Comparison of ENCODE assay signal across 7 cellular contexts in the genomic region with DNA sequence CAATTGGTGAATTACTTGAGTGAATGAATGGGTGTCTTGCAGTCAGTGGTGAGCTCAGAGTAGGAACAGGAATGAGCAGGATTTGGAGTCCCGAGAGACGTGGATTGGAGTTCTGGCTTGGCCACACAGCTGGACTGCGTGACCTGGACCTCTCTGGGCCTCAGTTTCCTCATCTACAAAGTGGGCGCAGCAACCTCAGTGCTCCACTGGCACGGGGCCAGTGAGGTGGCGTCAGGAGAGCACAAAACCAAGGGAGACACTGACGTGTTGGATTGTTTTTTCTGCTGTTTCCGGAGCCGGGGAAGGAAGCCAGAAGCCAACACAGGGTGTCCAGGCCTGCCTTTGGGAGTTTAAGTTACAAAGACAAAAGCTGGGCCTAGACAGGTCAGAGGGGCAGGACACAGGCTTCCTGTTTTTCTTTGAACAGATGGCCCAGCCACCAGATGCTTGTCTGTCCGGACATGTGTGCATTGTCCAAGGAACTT. TPM values are rescaled to one million over a fixed set of nuclear protein-coding genes. Genes with fewer than 3 reads are reported as not detected.
DNase-seq lines count a peak whose midpoint lies in the region; ATAC-seq and TF ChIP-seq lines count a peak whose summit lies in the region.

No MANE protein-coding gene starts in this region.

- ATAC-seq in lung (ENCODE audit: insufficient read depth, low FRiP score) (no peak), HG03521 (IDR thresholded peaks at IDR 0.05; ENCODE audit: unreplicated experiment) (no peak), HG03039 (IDR thresholded peaks at IDR 0.05; ENCODE audit: unreplicated experiment) (no peak)

- intact Hi-C loops in dorsolateral prefrontal cortex (cut with DNase I): no loop called here

- H3K4me3 ChIP-seq in dorsolateral prefrontal cortex (no peak overlapping the region), lung (no peak overlapping the region)

- H3K36me3 ChIP-seq in lung (ENCODE audit: control insufficient read depth in 2 of 2, insufficient read depth in 2 of 2, low read length in 2 of 2): no peaks in the 10 kb centered on the region

- H3K27ac ChIP-seq in dorsolateral prefrontal cortex: peak overlapping the region in 35 of 59 donors; percentile 4 to 80 (median 61)
- peak overlapping the region; percentile 28 to 40 for H3K27ac ChIP-seq in lung (ENCODE audit: low read depth in 1 of 2, low read length in 1 of 2)

- WGBS in lung, 2 donors: 30 to 32% methylated on average over 10 of the region's 10 CpGs

- H3K9me3 ChIP-seq in lung (ENCODE audit: control insufficient read depth in 2 of 2, insufficient read depth in 1 of 2, low read length in 1 of 2): no peaks in the 10 kb centered on the region

- peaks cover 0 to 21% of the 10 kb centered on the region in 2 donors for H3K4me1 ChIP-seq in lung (ENCODE audit: control insufficient read depth in 2 of 2, insufficient read depth in 2 of 2, low read length in 2 of 2)

- DNase-seq in NCI-H2196 treated with DMSO at 0.1 percent for 48 hours (lab: John Stamatoyannopoulos, UW; ENCODE audit: unreplicated experiment) (peak; percentile 33), dorsolateral prefrontal cortex (no peak), lung (ENCODE audit: low spot score) (peak; percentile 60), ureter (ENCODE audit: low spot score) (peak; percentile 66), NCI-H748 (lab: John Stamatoyannopoulos, UW; ENCODE audit: unreplicated experiment) (no peak)

- no peaks in the 10 kb centered on the region for H3K27me3 ChIP-seq in dorsolateral prefrontal cortex
- H3K27me3 ChIP-seq in lung (ENCODE audit: control insufficient read depth, insufficient read depth): no peaks in the 10 kb centered on the region

- TF ChIP-seq CTCF in dorsolateral prefrontal cortex (IDR thresholded peaks at IDR 0.05 in 54 of 56, conservative IDR thresholded peaks at IDR 0.05 in 2 of 56; ENCODE audit: low read depth in 1 of 56, partially characterized antibody in 56 of 56) (no peak), lung (IDR thresholded peaks at IDR 0.05; ENCODE audit: control extremely low read depth, extremely low read depth) (no peak)

RNA-seq across cellular contexts. Expression of a gene that starts 6.5 kb away (rescaled TPM):
- total RNA-seq in dorsolateral prefrontal cortex (10 to 100 TPM; 11.9 to 74.8 (median 27.0) TPM), lung (100 to 1,000 TPM in 1 of 2 donors, 10 to 100 TPM in 1; 60.2 to 129 TPM), ureter (125 TPM)
- polyA plus RNA-seq in lung: 10 to 100 TPM; 38.6 to 87.3 TPM

RNA-seq across cellular contexts. Expression of a gene that starts 27.1 kb away (rescaled TPM):
- total RNA-seq in dorsolateral prefrontal cortex (1 to 10 TPM in 1 of 120 experiments, under 1 TPM in 5, not detected in 114; 0.44 to 1.8 (median 0.62) TPM), lung (not detected), ureter (not detected)
- not detected for polyA plus RNA-seq in lung

RNA-seq across cellular contexts. Expression of a gene that starts 29.4 kb away (rescaled TPM):
- total RNA-seq in dorsolateral prefrontal cortex (1 to 10 TPM in 43 of 120 experiments, under 1 TPM in 14, not detected in 63; 0.39 to 3.2 (median 1.5) TPM), lung (not detected), ureter (not detected)
- polyA plus RNA-seq in lung: 1 to 10 TPM in 1 of 2 donors, under 1 TPM in 1; 0.19 to 1.0 TPM

Comparison
In these comparisons a context has a peak if more than half of its experiments do, and no peak if none do; other contexts are left out.
1. DNase-seq: peak in NCI-H2196 treated with DMSO at 0.1 percent for 48 hours (single experiment), lung (single experiment) and ureter (single experiment); none in dorsolateral prefrontal cortex (0 of 10) and NCI-H748 (single experiment).